Comparison of ENCODE assay signal across 27 cellular contexts in genomic region chr9:106890621-106891020, GRCh38. TPM values are rescaled to one million over a fixed set of nuclear protein-coding genes. Genes with fewer than 3 reads are reported as not detected.
DNase-seq lines count a peak whose midpoint lies in the region; ATAC-seq, FAIRE-seq and TF ChIP-seq lines count a peak whose summit lies in the region.
"Had no signal": no experiment of that assay in that cellular context is flagged by ENCODE, and none has a peak within 500 bp of the region (broad histone marks: within the 10 kb centered on the region; RNA-seq: fewer than 3 reads in every experiment).

No MANE protein-coding gene starts in this region.

- no peaks in the 10 kb centered on the region for H3K27me3 ChIP-seq in H1 (replicated peaks in 1 of 4; ENCODE audit: control insufficient read depth in 3 of 4, extremely low read depth in 1 of 4, insufficient read depth in 3 of 4, low read length in 3 of 4)
- H3K27me3 ChIP-seq in neural progenitor cell, result no peaks in the 10 kb centered on the region
- H3K27me3 ChIP-seq: adrenal gland, upper lobe of left lung had no signal

- H3K9me3 ChIP-seq in H1 (ENCODE audit: insufficient read depth in 2 of 2, low read depth in 1 of 2, low read length in 1 of 2), result no peaks in the 10 kb centered on the region
- H3K9me3 ChIP-seq in neural progenitor cell (ENCODE audit: low read depth), result no peaks in the 10 kb centered on the region
- H3K9me3 ChIP-seq: adrenal gland, SK-N-SH, upper lobe of left lung had no signal

- no peak overlapping the region for H3K23ac ChIP-seq in H1 (ENCODE audit: insufficient read length)

- no peak overlapping the region for H3K4me3 Mint-ChIP-seq in neural progenitor cell
- no peak overlapping the region for H3K4me3 Mint-ChIP-seq in naive thymus-derived CD8-positive, alpha-beta T cell
- H3K4me3 Mint-ChIP-seq: CD4-positive, alpha-beta memory T cell; IgD-negative memory B cell; stimulated activated naive B cell treated with anti-CD40 and anti-IgM and Interleukin-4, amounts not matched to agents 10 μg/mL and 1 μg/mL and 100 μg/mL, for 72 hours had no signal

- H4K8ac ChIP-seq in H1 (ENCODE audit: extremely low read depth, insufficient read depth, low read length), result no peak overlapping the region

- peaks cover 15% of the 10 kb centered on the region for H3K4me1 Mint-ChIP-seq in neural progenitor cell
- H3K4me1 Mint-ChIP-seq in naive thymus-derived CD8-positive, alpha-beta T cell, result no peaks in the 10 kb centered on the region
- H3K4me1 Mint-ChIP-seq: CD4-positive, alpha-beta memory T cell; IgD-negative memory B cell; stimulated activated naive B cell treated with anti-CD40 and anti-IgM and Interleukin-4, amounts not matched to agents 10 μg/mL and 1 μg/mL and 100 μg/mL, for 72 hours had no signal

- H2BK5ac ChIP-seq in H1 (ENCODE audit: low read depth, low read length), result peak overlapping the region; percentile 62; the same call in 1 of the 2 replicates

- H3K27me3 Mint-ChIP-seq in neural progenitor cell (ENCODE audit: insufficient read depth, low read depth), result peaks cover 7% of the 10 kb centered on the region
- peaks cover 0 to 7% (median 0%) of the 10 kb centered on the region in 5 donors for H3K27me3 Mint-ChIP-seq in naive thymus-derived CD8-positive, alpha-beta T cell
- H3K27me3 Mint-ChIP-seq: CD4-positive, alpha-beta memory T cell; IgD-negative memory B cell; stimulated activated naive B cell treated with anti-CD40 and anti-IgM and Interleukin-4, amounts not matched to agents 10 μg/mL and 1 μg/mL and 100 μg/mL, for 72 hours had no signal

- WGBS in H1 (ENCODE audit: extremely low coverage in 1 of 2, insufficient coverage in 1 of 2, insufficient read length in 1 of 2, insufficient replicate concordance in 2 of 2, low coverage in 1 of 2, low lambda C conversion rate in 2 of 2, missing lambda C conversion rate in 1 of 2), 2 experiments, result 88% methylated on average over 3 of the region's 3 CpGs; no CpG with 5 or more reads in 1 of the 2 experiments

- H2AFZ ChIP-seq in H1 (ENCODE audit: low read length), result no peak overlapping the region
- no peak overlapping the region for H2AFZ ChIP-seq in neural progenitor cell (replicated peaks)
- H2AFZ ChIP-seq: GM23248 had no signal

- H2BK12ac ChIP-seq in H1 (ENCODE audit: low read depth, low read length), result peak overlapping the region; percentile 93

- H3K36me3 Mint-ChIP-seq in neural progenitor cell, result peaks cover 90% of the 10 kb centered on the region
- H3K36me3 Mint-ChIP-seq in activated naive CD4-positive, alpha-beta T cell treated with anti-CD3 and anti-CD28 coated beads, Interleukin-2, amount 50 U/mL, for 72 hours, result no peaks in the 10 kb centered on the region
- H3K36me3 Mint-ChIP-seq in naive thymus-derived CD8-positive, alpha-beta T cell, result no peaks in the 10 kb centered on the region
- H3K36me3 Mint-ChIP-seq: CD4-positive, alpha-beta memory T cell; IgD-negative memory B cell; stimulated activated naive B cell treated with anti-CD40 and anti-IgM and Interleukin-4, amounts not matched to agents 10 μg/mL and 1 μg/mL and 100 μg/mL, for 72 hours had no signal

- H2BK20ac ChIP-seq in H1 (ENCODE audit: low read length), result no peak overlapping the region

- POLR2A ChIA-PET in H1 (lab: Charles Lee; ENCODE audit: partially characterized antibody), result interaction anchor here (1.2 to 7.5 kb wide), 5 partner anchors 8 to 29 kb away, joined by 4 to 60 read pairs (median 11); partner anchors contain the start of gene ZNF462
- POLR2A ChIA-PET in naive thymus-derived CD8-positive, alpha-beta T cell (lab: Charles Lee), result no interaction called here

- H3K23me2 ChIP-seq in H1 (ENCODE audit: low read depth, low read length), result no peaks in the 10 kb centered on the region

- H3K9me3 Mint-ChIP-seq in neural progenitor cell, result peaks cover 79% of the 10 kb centered on the region
- peaks cover 7 to 10% of the 10 kb centered on the region in 2 donors for H3K9me3 Mint-ChIP-seq in activated naive CD4-positive, alpha-beta T cell treated with anti-CD3 and anti-CD28 coated beads, Interleukin-2, amount 50 U/mL, for 72 hours
- peaks cover 0 to 15% (median 3%) of the 10 kb centered on the region in 9 donors for H3K9me3 Mint-ChIP-seq in naive thymus-derived CD8-positive, alpha-beta T cell
- H3K9me3 Mint-ChIP-seq: activated T-helper 2 cell treated with anti-CD3 and anti-CD28 coated beads, Interferon-gamma antibody, Interleukin-2, Interleukin-4, amounts not matched to agents 10 μg/mL and 5 μg/mL and 100 μg/mL, durations not matched to agents 14 hours and 24 hours and 36 hours; stimulated activated naive B cell treated with anti-CD40 and anti-IgM and Interleukin-4, amounts not matched to agents 10 μg/mL and 1 μg/mL and 100 μg/mL, for 72 hours had no signal

- peaks cover 26% of the 10 kb centered on the region for H3F3A ChIP-seq in neural progenitor cell (ENCODE audit: low read depth)

- peaks cover 3% of the 10 kb centered on the region; the same call in 1 of the 2 replicates for H3K79me1 ChIP-seq in H1 (ENCODE audit: low read depth, low read length)

- no peak for TF ChIP-seq EP300 in H1 (IDR thresholded peaks at IDR 0.05; ENCODE audit: borderline replicate concordance in 1 of 2, low read depth in 2 of 2, low read length in 2 of 2)

- no peak overlapping the region for H3K56ac ChIP-seq in H1 (replicated peaks; ENCODE audit: insufficient read length, low read depth, low read length)

- no peak overlapping the region for H3K14ac ChIP-seq in H1 (ENCODE audit: insufficient read length)

- H2BK120ac ChIP-seq in H1 (replicated peaks; ENCODE audit: low read depth, low read length), result no peak overlapping the region

- DNase-seq in H4 (ENCODE audit: low spot score), result peak; percentile 9
- peak; percentile 35 for DNase-seq in NCI-H69 (lab: John Stamatoyannopoulos, UW)
- no peak for DNase-seq in H1 (ENCODE audit: low read depth in 1 of 2, low spot score in 2 of 2)
- no peak for DNase-seq in neural progenitor cell (ENCODE audit: low spot score)
- DNase-seq in activated naive CD4-positive, alpha-beta T cell treated with anti-CD3 and anti-CD28 coated beads, Interleukin-2, amount 50 U/mL, for 72 hours (ENCODE audit: low spot score in 2 of 2), result no peak
- DNase-seq in naive thymus-derived CD8-positive, alpha-beta T cell, result no peak
- DNase-seq in GM19238 (ENCODE audit: insufficient read length, low spot score), result no peak
- DNase-seq: activated CD4-positive, CD25-positive, alpha-beta regulatory T cell treated with anti-CD3 and anti-CD28 coated beads, Interleukin-2, amount 50 U/mL, for 72 hours; adrenal gland; caudate nucleus; CD4-positive, alpha-beta memory T cell; effector memory CD4-positive, alpha-beta T cell; GM23248; kidney glomerular epithelial cell; midbrain; MM.1S; NCI-H1694 treated with DMSO at 0.1 percent for 48 hours; NCI-H510A; SK-N-SH; stimulated activated CD4-positive, alpha-beta T cell treated with anti-CD3 and anti-CD28 coated beads, Interleukin-15, amount 100 ng/mL, for 24 hours; stimulated activated naive B cell treated with anti-CD40 and anti-IgM and Interleukin-4, amounts not matched to agents 10 μg/mL and 1 μg/mL and 100 μg/mL, for 72 hours; T-helper 9 cell; upper lobe of left lung had no signal

- no peak overlapping the region; the same call in 1 of the 2 replicates for H3K18ac ChIP-seq in H1 (ENCODE audit: extremely low read depth, low read length)

- H3K79me2 ChIP-seq in H1 (ENCODE audit: control insufficient read depth in 1 of 2, insufficient read depth in 2 of 2, low read length in 2 of 2) (peaks cover 52 to 99% of the 10 kb centered on the region in 2 experiments), neural progenitor cell (ENCODE audit: low read depth) (peaks cover 100% of the 10 kb centered on the region)

- no peak for TF ChIP-seq POLR2A in H1 (IDR thresholded peaks at IDR 0.05; ENCODE audit: control extremely low read depth in 1 of 2, low read depth in 2 of 2, low read length in 2 of 2)

- no peak for ATAC-seq in GM19455 (IDR thresholded peaks at IDR 0.05; ENCODE audit: unreplicated experiment)
- ATAC-seq in activated naive CD4-positive, alpha-beta T cell treated with anti-CD3 and anti-CD28 coated beads, Interleukin-2, amount 50 U/mL, for 72 hours, result no peak
- no peak for ATAC-seq in naive thymus-derived CD8-positive, alpha-beta T cell
- ATAC-seq: stimulated activated naive B cell treated with anti-CD40 and anti-IgM and Interleukin-4, amounts not matched to agents 10 μg/mL and 1 μg/mL and 100 μg/mL, for 72 hours had no signal

- H3K4me3 ChIP-seq in H1 (ENCODE audit: extremely low read depth in 1 of 4, insufficient read depth in 2 of 4, low read depth in 3 of 4, low read length in 4 of 4), result no peak overlapping the region
- no peak overlapping the region for H3K4me3 ChIP-seq in neural progenitor cell
- H3K4me3 ChIP-seq: adrenal gland, GM23248, upper lobe of left lung had no signal

- H3K4me2 ChIP-seq in H1 (ENCODE audit: insufficient read depth in 1 of 2, low read depth in 2 of 2, low read length in 2 of 2), result peak overlapping the region in 1 of 2 experiments; percentile 42; a peak in 2 of 4 replicates
- peak overlapping the region; percentile 65 for H3K4me2 ChIP-seq in neural progenitor cell
- H3K4me2 ChIP-seq: SK-N-SH had no signal

- H3K4me1 ChIP-seq in H1 (replicated peaks in 1 of 4; ENCODE audit: control insufficient read depth in 3 of 4, insufficient read depth in 4 of 4, low read length in 3 of 4) (peaks cover 4 to 32% (median 23%) of the 10 kb centered on the region in 4 experiments), neural progenitor cell (peaks cover 63% of the 10 kb centered on the region)

- no peak overlapping the region for H3K27ac Mint-ChIP-seq in neural progenitor cell
- no peak overlapping the region for H3K27ac Mint-ChIP-seq in activated naive CD4-positive, alpha-beta T cell treated with anti-CD3 and anti-CD28 coated beads, Interleukin-2, amount 50 U/mL, for 72 hours
- no peak overlapping the region for H3K27ac Mint-ChIP-seq in naive thymus-derived CD8-positive, alpha-beta T cell
- H3K27ac Mint-ChIP-seq: activated T-helper 2 cell treated with anti-CD3 and anti-CD28 coated beads, Interferon-gamma antibody, Interleukin-2, Interleukin-4, amounts not matched to agents 10 μg/mL and 5 μg/mL and 100 μg/mL, durations not matched to agents 14 hours and 24 hours and 36 hours; CD4-positive, alpha-beta memory T cell; IgD-negative memory B cell; stimulated activated naive B cell treated with anti-CD40 and anti-IgM and Interleukin-4, amounts not matched to agents 10 μg/mL and 1 μg/mL and 100 μg/mL, for 72 hours had no signal

- no peak overlapping the region for H3K27ac ChIP-seq in H1 (ENCODE audit: low read depth, low read length)
- peak overlapping the region; percentile 82 for H3K27ac ChIP-seq in neural progenitor cell
- H3K27ac ChIP-seq: GM23248, upper lobe of left lung had no signal

- TF ChIP-seq CTCF in H1 (IDR thresholded peaks at IDR 0.05; ENCODE audit: control extremely low read depth in 1 of 3, insufficient read depth in 1 of 3, low read depth in 1 of 3, low read length in 3 of 3) (no peak), neural progenitor cell (IDR thresholded peaks at IDR 0.05) (no peak)

- H4K20me1 ChIP-seq in H1 (replicated peaks in 1 of 2; ENCODE audit: control insufficient read depth in 1 of 2, insufficient read depth in 2 of 2, low read length in 2 of 2) (peaks cover 10 to 24% of the 10 kb centered on the region in 2 experiments), neural progenitor cell (ENCODE audit: low read depth) (peaks cover 82% of the 10 kb centered on the region)

- H4K91ac ChIP-seq in H1 (replicated peaks; ENCODE audit: insufficient read length, low read length), result no peak overlapping the region

- H3K36me3 ChIP-seq in H1 (ENCODE audit: control insufficient read depth in 2 of 4, insufficient read depth in 4 of 4, low read length in 3 of 4) (peaks cover 0 to 13% (median 1%) of the 10 kb centered on the region in 4 experiments; a peak in 1 of 8 replicates), neural progenitor cell (no peaks in the 10 kb centered on the region)
- H3K36me3 ChIP-seq: adrenal gland, upper lobe of left lung had no signal

- H4K5ac ChIP-seq in H1 (ENCODE audit: insufficient read length, low read depth, low read length), result no peak overlapping the region

- H2BK15ac ChIP-seq in H1 (ENCODE audit: low read length), result no peak overlapping the region

- no peak for TF ChIP-seq RAD21 in H1 (IDR thresholded peaks at IDR 0.05 in 1 of 2, conservative IDR thresholded peaks at IDR 0.05 in 1 of 2; ENCODE audit: low read depth in 2 of 2, low read length in 2 of 2)

- no peak overlapping the region for H3K4ac ChIP-seq in H1 (replicated peaks; ENCODE audit: insufficient read length, low read depth, low read length)

- H3K9ac ChIP-seq in H1 (replicated peaks in 1 of 4; ENCODE audit: extremely low read depth in 1 of 4, low read depth in 3 of 4, low read length in 3 of 4), result no peak overlapping the region
- no peak overlapping the region for H3K9ac ChIP-seq in neural progenitor cell
- H3K9ac ChIP-seq: GM23248, SK-N-SH had no signal

- CTCF ChIA-PET in H1 (lab: Charles Lee; ENCODE audit: partially characterized antibody), result interaction anchor here (0.7 to 1.5 kb wide), 2 partner anchors 41 to 455 kb away, joined by 3 read pairs; no protein-coding TSS in a partner anchor

- H2AK5ac ChIP-seq in H1 (ENCODE audit: low read depth, low read length), result peak overlapping the region; percentile 54

- no peak for FAIRE-seq in H1 (lab: Jason Lieb, UNC)
- FAIRE-seq: GM18507 had no signal

RNA-seq across cellular contexts. Expression of gene ZNF462, which starts 27.7 kb away (rescaled TPM):
- 6.5 and 8.2 TPM in 2 replicates for total RNA-seq in H4 (2014; rRNA removed; shearing (Covaris generic))
- 154 and 163 TPM in 2 replicates for total RNA-seq in H1 (2021; fragmentation: NEBNext Ultra II Directional; extraction: Animal tissue kit (Norgen Biotek cat#: 25700))
- 27.6 and 30.0 TPM in 2 replicates for polyA plus RNA-seq in H1 (2011; rRNA removed)
- 19.4 TPM for polyA plus RNA-seq in H1 (2011; cell fraction: cytosol; rRNA removed)
- polyA plus RNA-seq in H1 (2011; cell fraction: nucleus; rRNA removed), result 68.7 TPM
- 38.1 to 50.1 TPM (median 44.2 TPM) in 4 replicates for polyA plus RNA-seq in H1 (2012, experiment 1 of 2)
- polyA plus RNA-seq in H1 (2012, experiment 2 of 2), result 2.1 TPM
- 32.5 TPM for polyA plus RNA-seq in H1 (2013, experiment 1 of 2)
- polyA plus RNA-seq in H1 (2013, experiment 2 of 2), result 27.3 TPM
- 160 and 209 TPM in 2 replicates for polyA minus RNA-seq in H1 (2011; rRNA and poly(A)+ RNA removed)
- 116 TPM for polyA minus RNA-seq in H1 (2011; cell fraction: cytosol; rRNA and poly(A)+ RNA removed)
- 263 TPM for polyA minus RNA-seq in H1 (2011; cell fraction: nucleus; rRNA and poly(A)+ RNA removed)
- 81.8 and 93.4 TPM in 2 replicates for total RNA-seq in neural progenitor cell (ENCODE audit: low replicate concordance)
- under 1 TPM; 0.20 to 0.41 TPM for total RNA-seq in activated naive CD4-positive, alpha-beta T cell treated with anti-CD3 and anti-CD28 coated beads, Interleukin-2, amount 50 U/mL, for 72 hours
- not detected for total RNA-seq in naive thymus-derived CD8-positive, alpha-beta T cell
- polyA plus RNA-seq in naive thymus-derived CD8-positive, alpha-beta T cell, result not detected
- polyA plus RNA-seq: IgD-negative memory B cell had no signal

Comparison
In these comparisons a context has a peak if more than half of its experiments do, and no peak if none do; other contexts are left out.
1. DNase-seq: peak in H4 (single experiment) and NCI-H69 (single experiment); none in H1 (0 of 2), neural progenitor cell (single experiment), activated naive CD4-positive, alpha-beta T cell treated with anti-CD3 and anti-CD28 coated beads, Interleukin-2, amount 50 U/mL, for 72 hours (0 of 2), naive thymus-derived CD8-positive, alpha-beta T cell (0 of 10) and GM19238 (single experiment).